ENCODE assay signal across 8 cellular contexts in genomic region chrX:154370300-154370881, GRCh38. TPM values are rescaled to one million over a fixed set of nuclear protein-coding genes. Genes with fewer than 3 reads are reported as not detected.
DNase-seq lines count a peak whose midpoint lies in the region; ATAC-seq and TF ChIP-seq lines count a peak whose summit lies in the region.

No MANE protein-coding gene starts in this region.

- H3K27ac Mint-ChIP-seq in CD4-positive, CD25-positive, alpha-beta regulatory T cell: peak overlapping the region; percentile 95 to 99 (median 98)
- H3K27ac Mint-ChIP-seq in IgD-negative memory B cell: peak overlapping the region; percentile 94 to 99 (median 94)
- peak overlapping the region; percentile 98 for H3K27ac Mint-ChIP-seq in central memory CD8-positive, alpha-beta T cell (ENCODE audit: low read depth)
- H3K27ac Mint-ChIP-seq in mesothelial cell of epicardium: peak overlapping the region; percentile 97

- peaks cover 8% of the 10 kb centered on the region for H3K27me3 Mint-ChIP-seq in CD4-positive, CD25-positive, alpha-beta regulatory T cell
- H3K27me3 Mint-ChIP-seq in IgD-negative memory B cell: no peaks in the 10 kb centered on the region
- no peaks in the 10 kb centered on the region for H3K27me3 Mint-ChIP-seq in central memory CD8-positive, alpha-beta T cell
- H3K27me3 Mint-ChIP-seq in mesothelial cell of epicardium (ENCODE audit: low read depth): no peaks in the 10 kb centered on the region

- H3K4me1 ChIP-seq in CD4-positive, CD25-positive, alpha-beta regulatory T cell (ENCODE audit: control insufficient read depth, insufficient read depth, low read length, poor library complexity, severe bottlenecking): peaks cover 67% of the 10 kb centered on the region

- TF ChIP-seq CTCF in mesothelial cell of epicardium (IDR thresholded peaks at IDR 0.05; ENCODE audit: unreplicated experiment): no peak

- DNase-seq in CD4-positive, CD25-positive, alpha-beta regulatory T cell: no peak
- no peak for DNase-seq in central memory CD8-positive, alpha-beta T cell (ENCODE audit: low spot score in 2 of 2)
- DNase-seq in mesothelial cell of epicardium (ENCODE audit: low spot score in 2 of 2, unreplicated experiment in 2 of 2): no peak
- DNase-seq in RKO (ENCODE audit: low spot score): no peak
- no peak for DNase-seq in HUDEP-2 (lab: John Stamatoyannopoulos, UW; ENCODE audit: unreplicated experiment in 76 of 76)

- no peaks in the 10 kb centered on the region for H3K27me3 ChIP-seq in CD4-positive, CD25-positive, alpha-beta regulatory T cell (ENCODE audit: control insufficient read depth, insufficient read depth, low read length)

- peak overlapping the region; percentile 93 to 100 (median 96) for H3K4me3 Mint-ChIP-seq in CD4-positive, CD25-positive, alpha-beta regulatory T cell
- H3K4me3 Mint-ChIP-seq in IgD-negative memory B cell: peak overlapping the region; percentile 92 to 99 (median 98)
- H3K4me3 Mint-ChIP-seq in central memory CD8-positive, alpha-beta T cell: peak overlapping the region; percentile 88
- peak overlapping the region; percentile 86 for H3K4me3 Mint-ChIP-seq in mesothelial cell of epicardium

- peaks cover 0 to 2% (median 0%) of the 10 kb centered on the region in 7 donors for H3K9me3 Mint-ChIP-seq in CD4-positive, CD25-positive, alpha-beta regulatory T cell
- H3K9me3 Mint-ChIP-seq in IgD-negative memory B cell (no peaks in the 10 kb centered on the region), mesothelial cell of epicardium (no peaks in the 10 kb centered on the region)
- no peaks in the 10 kb centered on the region for H3K9me3 Mint-ChIP-seq in central memory CD8-positive, alpha-beta T cell

- H3K9me3 ChIP-seq in CD4-positive, CD25-positive, alpha-beta regulatory T cell (ENCODE audit: control insufficient read depth in 2 of 2, low read length in 2 of 2): no peaks in the 10 kb centered on the region

- no peak for ATAC-seq in CD4-positive, CD25-positive, alpha-beta regulatory T cell (ENCODE audit: low read depth in 2 of 2)
- no peak for ATAC-seq in central memory CD8-positive, alpha-beta T cell (replicated peaks; ENCODE audit: extremely low read depth, poor library complexity, severe bottlenecking)
- ATAC-seq in GM18498 (IDR thresholded peaks at IDR 0.05; ENCODE audit: unreplicated experiment) (no peak), HG03280 (IDR thresholded peaks at IDR 0.05; ENCODE audit: unreplicated experiment) (no peak)

- peak overlapping the region; percentile 92 for H3K27ac ChIP-seq in CD4-positive, CD25-positive, alpha-beta regulatory T cell (ENCODE audit: insufficient read depth, low read length, poor library complexity, severe bottlenecking)

- peak overlapping the region; percentile 91 for H3K4me3 ChIP-seq in CD4-positive, CD25-positive, alpha-beta regulatory T cell (ENCODE audit: low read depth, low read length)

- H3K36me3 ChIP-seq in CD4-positive, CD25-positive, alpha-beta regulatory T cell (ENCODE audit: control insufficient read depth, insufficient read depth, low read length): peaks cover 16% of the 10 kb centered on the region

- H3K4me1 Mint-ChIP-seq in CD4-positive, CD25-positive, alpha-beta regulatory T cell: peaks cover 0 to 45% (median 7%) of the 10 kb centered on the region in 4 donors
- H3K4me1 Mint-ChIP-seq in IgD-negative memory B cell: peaks cover 10 to 15% (median 13%) of the 10 kb centered on the region in 3 donors
- H3K4me1 Mint-ChIP-seq in central memory CD8-positive, alpha-beta T cell: peaks cover 13% of the 10 kb centered on the region
- peaks cover 21% of the 10 kb centered on the region for H3K4me1 Mint-ChIP-seq in mesothelial cell of epicardium

- no peaks in the 10 kb centered on the region for H3K36me3 Mint-ChIP-seq in CD4-positive, CD25-positive, alpha-beta regulatory T cell
- H3K36me3 Mint-ChIP-seq in IgD-negative memory B cell (no peaks in the 10 kb centered on the region), mesothelial cell of epicardium (peaks cover 2% of the 10 kb centered on the region)
- H3K36me3 Mint-ChIP-seq in central memory CD8-positive, alpha-beta T cell (ENCODE audit: insufficient read depth): peaks cover 54% of the 10 kb centered on the region

RNA-seq across cellular contexts. Expression of gene FLNA, which starts 4.0 kb away (rescaled TPM):
- 1,918 TPM for total RNA-seq in CD4-positive, CD25-positive, alpha-beta regulatory T cell
- polyA plus RNA-seq in CD4-positive, CD25-positive, alpha-beta regulatory T cell: 100 to 1,000 TPM; 219 to 283 (median 250) TPM
- polyA plus RNA-seq in IgD-negative memory B cell: 396 TPM
- total RNA-seq in mesothelial cell of epicardium: 1,336 to 1,412 TPM (median 1,356 TPM) in 3 replicates

RNA-seq across cellular contexts. Expression of gene EMD, which starts 8.7 kb away (rescaled TPM):
- total RNA-seq in CD4-positive, CD25-positive, alpha-beta regulatory T cell: 133 TPM
- polyA plus RNA-seq in CD4-positive, CD25-positive, alpha-beta regulatory T cell: 10 to 100 TPM; 31.8 to 44.0 (median 34.6) TPM
- polyA plus RNA-seq in IgD-negative memory B cell: 32.4 TPM
- total RNA-seq in mesothelial cell of epicardium: 71.4 to 76.3 TPM (median 71.9 TPM) in 3 replicates

RNA-seq across cellular contexts. Expression of gene RPL10, which starts 27.8 kb away (rescaled TPM):
- 4,192 TPM for total RNA-seq in CD4-positive, CD25-positive, alpha-beta regulatory T cell
- 1,000 to 10,000 TPM; 3,877 to 6,073 (median 4,905) TPM for polyA plus RNA-seq in CD4-positive, CD25-positive, alpha-beta regulatory T cell
- 5,716 TPM for polyA plus RNA-seq in IgD-negative memory B cell
- total RNA-seq in mesothelial cell of epicardium: 2,969 to 3,108 TPM (median 3,066 TPM) in 3 replicates

RNA-seq across cellular contexts. Expression of gene DNASE1L1, which starts 38.7 kb away (rescaled TPM):
- 29.7 TPM for total RNA-seq in CD4-positive, CD25-positive, alpha-beta regulatory T cell
- 10 to 100 TPM; 12.2 to 23.1 (median 19.1) TPM for polyA plus RNA-seq in CD4-positive, CD25-positive, alpha-beta regulatory T cell
- 29.4 TPM for polyA plus RNA-seq in IgD-negative memory B cell
- 18.5 to 19.4 TPM (median 18.6 TPM) in 3 replicates for total RNA-seq in mesothelial cell of epicardium

RNA-seq across cellular contexts. Expression of gene TAFAZZIN, which starts 40.9 kb away (rescaled TPM):
- total RNA-seq in CD4-positive, CD25-positive, alpha-beta regulatory T cell: 84.2 TPM
- polyA plus RNA-seq in CD4-positive, CD25-positive, alpha-beta regulatory T cell: 10 to 100 TPM; 28.4 to 37.7 (median 34.3) TPM
- 51.3 TPM for polyA plus RNA-seq in IgD-negative memory B cell
- total RNA-seq in mesothelial cell of epicardium: 36.7 to 40.8 TPM (median 40.3 TPM) in 3 replicates
